22 cellular contexts compared by ENCODE assay signal in genomic region chr2:70041666-70042065, GRCh38. TPM values are rescaled to one million over a fixed set of nuclear protein-coding genes. Genes with fewer than 3 reads are reported as not detected.
DNase-seq lines count a peak whose midpoint lies in the region; ATAC-seq and TF ChIP-seq lines count a peak whose summit lies in the region.
"Had no signal": no experiment of that assay in that cellular context is flagged by ENCODE, and none has a peak within 500 bp of the region (broad histone marks: within the 10 kb centered on the region; RNA-seq: fewer than 3 reads in every experiment).

No MANE protein-coding gene starts in this region.

- H3K27ac ChIP-seq in SJSA1 (0 out of 2 replicates have a peak overlapping the region, but pooled peaks have one; percentile 3), left ventricle myocardium inferior (replicated peaks) (no peak overlapping the region)
- H3K27ac ChIP-seq: ascending aorta had no signal

- H3K4me1 Mint-ChIP-seq in stimulated activated effector memory CD8-positive, alpha-beta T cell treated with anti-CD3 and anti-CD28 coated beads, Interleukin-12 subunit alpha, Interleukin-12 subunit beta, amount 100 ng/mL, for 72 hours, result peaks cover 74% of the 10 kb centered on the region

- no peak overlapping the region for H3K4me3 Mint-ChIP-seq in stimulated activated effector memory CD8-positive, alpha-beta T cell treated with anti-CD3 and anti-CD28 coated beads, Interleukin-12 subunit alpha, Interleukin-12 subunit beta, amount 100 ng/mL, for 72 hours
- H3K4me3 Mint-ChIP-seq: activated naive CD4-positive, alpha-beta T cell treated with anti-CD3 and anti-CD28 coated beads, Interleukin-2, amount 50 U/mL, for 24 hours; activated T-cell treated with anti-CD3 and anti-CD28 coated beads, Interleukin-2, amount 50 U/mL, for 72 hours; endodermal cell; type B pancreatic cell had no signal

- H3K36me3 ChIP-seq in SJSA1, result no peaks in the 10 kb centered on the region
- H3K36me3 ChIP-seq in left ventricle myocardium inferior, result no peaks in the 10 kb centered on the region

- H3K4me3 ChIP-seq in SJSA1, result no peak overlapping the region
- H3K4me3 ChIP-seq in fibroblast of pulmonary artery (replicated peaks; ENCODE audit: low read depth, low read length), result no peak overlapping the region
- no peak overlapping the region for H3K4me3 ChIP-seq in left ventricle myocardium inferior
- H3K4me3 ChIP-seq: ascending aorta, heart right ventricle, lower lobe of right lung had no signal

- no peaks in the 10 kb centered on the region for H3K9me3 ChIP-seq in SJSA1 (replicated peaks)
- H3K9me3 ChIP-seq in left ventricle myocardium inferior (replicated peaks), result no peaks in the 10 kb centered on the region
- H3K9me3 ChIP-seq: ascending aorta, heart right ventricle, lower lobe of right lung had no signal

- H3K36me3 Mint-ChIP-seq in stimulated activated effector memory CD8-positive, alpha-beta T cell treated with anti-CD3 and anti-CD28 coated beads, Interleukin-12 subunit alpha, Interleukin-12 subunit beta, amount 100 ng/mL, for 72 hours, result peaks cover 18% of the 10 kb centered on the region

- no peak for ATAC-seq in stimulated activated effector memory CD8-positive, alpha-beta T cell treated with anti-CD3 and anti-CD28 coated beads, Interleukin-12 subunit alpha, Interleukin-12 subunit beta, amount 100 ng/mL, for 72 hours
- no peak for ATAC-seq in HG02973 (IDR thresholded peaks at IDR 0.05; ENCODE audit: unreplicated experiment)
- ATAC-seq: activated T-cell treated with anti-CD3 and anti-CD28 coated beads, Interleukin-2, amount 50 U/mL, for 72 hours; heart right ventricle; lower lobe of right lung had no signal

- DNase-seq in HCEC 1CT (peak; percentile 20), SJSA1 (ENCODE audit: low read depth in 1 of 2, low spot score in 2 of 2) (peak in 1 of 2 experiments; percentile 6), fibroblast of pulmonary artery (ENCODE audit: low read depth) (peak; percentile 14), left ventricle myocardium inferior (no peak), NCI-H1048 (lab: John Stamatoyannopoulos, UW) (no peak)
- no peak for DNase-seq in stimulated activated effector memory CD8-positive, alpha-beta T cell treated with anti-CD3 and anti-CD28 coated beads, Interleukin-12 subunit alpha, Interleukin-12 subunit beta, amount 100 ng/mL, for 72 hours (ENCODE audit: low spot score in 2 of 2)
- DNase-seq: activated CD4-positive, CD25-positive, alpha-beta regulatory T cell treated with anti-CD3 and anti-CD28 coated beads, Interleukin-2, amount 50 U/mL, for 72 hours; activated T-cell treated with anti-CD3 and anti-CD28 coated beads, Interleukin-2, amount 50 U/mL, for 72 hours; COR-L47; DND-41; endodermal cell; heart right ventricle; lower lobe of right lung; NCI-H2081 treated with DMSO at 0.1 percent for 48 hours; NCI-H510A treated with DMSO at 0.1 percent for 48 hours; occipital lobe; RPMI8226; stimulated activated CD4-positive, alpha-beta T cell treated with anti-CD3 and anti-CD28 coated beads, Interleukin-12 subunit alpha, Interleukin-12 subunit beta, amount 100 ng/mL, for 4 hours had no signal

- H3K4me1 ChIP-seq in SJSA1 (replicated peaks), result peaks cover 16% of the 10 kb centered on the region; the same call in 1 of the 2 replicates
- H3K4me1 ChIP-seq in left ventricle myocardium inferior, result peaks cover 21% of the 10 kb centered on the region
- H3K4me1 ChIP-seq: ascending aorta had no signal

- TF ChIP-seq CTCF in fibroblast of pulmonary artery (IDR thresholded peaks at IDR 0.05; ENCODE audit: low read length, missing control alignments), result no peak
- no peak for TF ChIP-seq CTCF in left ventricle myocardium inferior (IDR thresholded peaks at IDR 0.05; ENCODE audit: borderline replicate concordance)

- peaks cover 2% of the 10 kb centered on the region for H3K9me3 Mint-ChIP-seq in stimulated activated effector memory CD8-positive, alpha-beta T cell treated with anti-CD3 and anti-CD28 coated beads, Interleukin-12 subunit alpha, Interleukin-12 subunit beta, amount 100 ng/mL, for 72 hours
- H3K9me3 Mint-ChIP-seq: activated naive CD4-positive, alpha-beta T cell treated with anti-CD3 and anti-CD28 coated beads, Interleukin-2, amount 50 U/mL, for 24 hours; endodermal cell; type B pancreatic cell had no signal

- intact Hi-C loops in left ventricle myocardium inferior (cut with micrococcal nuclease), result no loop called here

- H3K27ac Mint-ChIP-seq in stimulated activated effector memory CD8-positive, alpha-beta T cell treated with anti-CD3 and anti-CD28 coated beads, Interleukin-12 subunit alpha, Interleukin-12 subunit beta, amount 100 ng/mL, for 72 hours, result peak overlapping the region; percentile 88
- H3K27ac Mint-ChIP-seq: activated naive CD4-positive, alpha-beta T cell treated with anti-CD3 and anti-CD28 coated beads, Interleukin-2, amount 50 U/mL, for 24 hours; endodermal cell; type B pancreatic cell had no signal

- H3K27me3 ChIP-seq in SJSA1 (replicated peaks) (no peaks in the 10 kb centered on the region), left ventricle myocardium inferior (ENCODE audit: low read depth) (no peaks in the 10 kb centered on the region)
- H3K27me3 ChIP-seq: ascending aorta, heart right ventricle had no signal

RNA-seq across cellular contexts. Expression of gene PCBP1, which starts 45.6 kb away (rescaled TPM):
- 17.7 and 25.2 TPM in 2 replicates for total RNA-seq in SJSA1 (2014; rRNA removed; shearing (Covaris generic))
- total RNA-seq in left ventricle myocardium inferior, result 205 TPM

Comparison
In these comparisons a context has a peak if more than half of its experiments do, and no peak if none do; other contexts are left out.
1. DNase-seq: peak in HCEC 1CT (single experiment) and fibroblast of pulmonary artery (single experiment); none in stimulated activated effector memory CD8-positive, alpha-beta T cell treated with anti-CD3 and anti-CD28 coated beads, Interleukin-12 subunit alpha, Interleukin-12 subunit beta, amount 100 ng/mL, for 72 hours (0 of 2), left ventricle myocardium inferior (single experiment) and NCI-H1048 (single experiment).